Comparison of ENCODE assay signal across 12 cellular contexts in the genomic region with DNA sequence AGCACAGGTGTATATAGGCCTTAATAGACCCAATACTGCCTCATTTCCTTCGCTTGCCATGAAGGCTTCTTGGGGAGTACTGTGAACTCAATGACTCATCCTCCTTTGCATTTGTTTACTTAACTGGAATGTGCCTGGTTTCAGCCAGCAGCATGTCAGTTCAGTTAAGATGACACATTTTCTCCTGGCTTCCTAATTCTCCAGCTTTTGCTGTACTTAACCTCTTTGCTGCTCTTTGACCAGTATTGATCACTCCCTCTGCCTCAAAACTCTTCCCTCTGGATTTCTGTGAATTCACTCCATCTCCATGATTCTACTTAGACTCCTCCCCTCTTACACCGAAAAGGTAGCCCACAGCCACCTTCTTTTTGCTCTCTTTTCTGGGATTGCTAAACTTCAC.
DNase-seq lines count a peak whose midpoint lies in the region; ATAC-seq and TF ChIP-seq lines count a peak whose summit lies in the region.
"Had no signal": no experiment of that assay in that cellular context is flagged by ENCODE, and none has a peak within 500 bp of the region (broad histone marks: within the 10 kb centered on the region; RNA-seq: fewer than 3 reads in every experiment).

No MANE protein-coding gene starts in this region.

- no peak overlapping the region for H3K27ac ChIP-seq in MM.1S (ENCODE audit: low read length)
- H3K27ac ChIP-seq: gastroesophageal sphincter had no signal

- no peak for TF ChIP-seq CTCF in NB4 (IDR thresholded peaks at IDR 0.05; ENCODE audit: low read depth, low read length)
- TF ChIP-seq CTCF in MM.1S (IDR thresholded peaks at IDR 0.05; ENCODE audit: low read length) = no peak

- no peak overlapping the region for H3K9ac ChIP-seq in MM.1S (ENCODE audit: low read length)

- H2AFZ ChIP-seq in MM.1S (ENCODE audit: low read length) = no peak overlapping the region

- no peaks in the 10 kb centered on the region for H3K79me2 ChIP-seq in MM.1S (ENCODE audit: low read length)

- H3K27me3 ChIP-seq in MM.1S (replicated peaks; ENCODE audit: insufficient read depth, low read length) = no peaks in the 10 kb centered on the region
- H3K27me3 ChIP-seq: gastroesophageal sphincter had no signal

- TF ChIP-seq POLR2A in NB4 (IDR thresholded peaks at IDR 0.05; ENCODE audit: extremely low read depth, insufficient read length) = no peak

- no peaks in the 10 kb centered on the region for H3K9me2 ChIP-seq in MM.1S (replicated peaks; ENCODE audit: insufficient read depth, low read length)

- no peaks in the 10 kb centered on the region for H3K36me3 ChIP-seq in MM.1S (replicated peaks; ENCODE audit: insufficient read depth, low read length)
- H3K36me3 ChIP-seq: gastroesophageal sphincter had no signal

- H3K4me1 ChIP-seq in MM.1S (ENCODE audit: low read length) = no peaks in the 10 kb centered on the region

- H4K20me1 ChIP-seq in MM.1S (ENCODE audit: insufficient read depth, low read length) = no peaks in the 10 kb centered on the region

- ATAC-seq in HG03354 (IDR thresholded peaks at IDR 0.05; ENCODE audit: poor library complexity, severe bottlenecking, unreplicated experiment) = no peak
- ATAC-seq: gastroesophageal sphincter, GM12878, T-cell had no signal

- no peak overlapping the region for H3K4me3 ChIP-seq in NB4 (ENCODE audit: low read depth, low read length)
- no peak overlapping the region for H3K4me3 ChIP-seq in MM.1S (ENCODE audit: low read length)
- H3K4me3 ChIP-seq: gastroesophageal sphincter, GM12878 had no signal

- no peaks in the 10 kb centered on the region for H3K9me3 ChIP-seq in MM.1S (replicated peaks; ENCODE audit: insufficient read depth, low read length)
- H3K9me3 ChIP-seq: gastroesophageal sphincter had no signal

- H3K4me2 ChIP-seq in MM.1S (ENCODE audit: low read depth, low read length) = no peak overlapping the region

- DNase-seq in ELR (ENCODE audit: low read depth) (peak; percentile 94), NB4 (ENCODE audit: low read depth) (peak; percentile 7), epidermal melanocyte (ENCODE audit: insufficient read length, low spot score) (peak; percentile 25), myocyte (ENCODE audit: low read depth) (peak; percentile 44), KG1 (lab: John Stamatoyannopoulos, UW) (no peak), MM.1S (no peak)
- no peak for DNase-seq in activated CD8-positive, alpha-beta memory T cell treated with anti-CD3 and anti-CD28 coated beads, Interleukin-2, amount 50 U/mL, for 4 hours
- DNase-seq: activated effector memory CD4-positive, alpha-beta T cell treated with Interleukin-2 at 50 U/mL for 16 hours; T-cell had no signal

- no peaks in the 10 kb centered on the region for H3F3A ChIP-seq in MM.1S (ENCODE audit: insufficient read depth, low read length)

Comparison
In these comparisons a context has a peak if more than half of its experiments do, and no peak if none do; other contexts are left out.
1. DNase-seq: peak in ELR (single experiment), NB4 (single experiment), epidermal melanocyte (single experiment) and myocyte (single experiment); none in KG1 (single experiment), MM.1S (single experiment) and activated CD8-positive, alpha-beta memory T cell treated with anti-CD3 and anti-CD28 coated beads, Interleukin-2, amount 50 U/mL, for 4 hours (single experiment).